23 cellular contexts compared by ENCODE assay signal in the genomic region with DNA sequence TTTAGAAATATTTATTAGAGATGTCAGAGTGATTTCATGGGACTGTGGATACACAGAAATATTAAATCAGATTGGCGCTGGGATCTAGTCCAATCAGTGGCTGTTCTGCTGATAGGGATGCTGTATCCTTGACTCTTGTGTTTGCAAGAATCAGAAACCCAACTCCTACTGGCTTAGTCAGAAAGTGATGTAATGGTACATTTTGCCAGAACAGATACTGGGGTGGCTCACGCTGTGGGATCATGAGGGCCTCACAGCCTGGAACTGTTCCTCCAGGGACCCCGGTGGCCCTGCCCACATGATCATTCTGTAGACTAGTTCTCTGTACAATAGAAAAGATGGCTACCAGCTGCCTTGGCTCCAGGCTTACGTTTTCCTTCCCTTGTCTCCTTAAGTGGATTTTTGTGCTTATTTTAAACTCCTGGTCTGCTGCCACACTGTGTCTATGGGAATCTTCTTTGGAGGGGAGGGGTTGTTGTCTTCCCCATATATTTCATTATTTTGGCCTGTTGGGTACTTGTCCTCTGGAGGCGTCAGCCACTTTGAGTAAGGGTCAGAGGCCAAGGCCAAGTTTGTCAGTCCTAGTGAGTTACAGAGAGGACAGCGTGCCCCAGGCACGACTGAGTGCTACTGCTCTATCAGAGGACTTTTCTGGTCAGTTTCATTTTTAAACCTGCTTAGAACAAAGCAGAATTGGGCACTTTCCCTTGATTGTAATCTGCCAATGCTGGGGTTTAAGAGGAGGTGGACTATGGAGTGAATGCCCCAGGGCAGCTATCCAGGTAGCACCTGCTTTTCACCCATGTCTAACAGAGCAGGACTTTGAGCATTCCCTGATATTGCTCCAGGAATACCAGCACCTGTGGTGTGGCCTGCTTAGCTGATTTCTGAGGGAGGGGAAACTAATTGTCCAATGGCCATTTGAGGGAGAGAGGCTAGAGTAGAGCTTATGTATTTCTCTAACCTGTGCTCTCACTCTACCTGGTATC.
DNase-seq lines count a peak whose midpoint lies in the region; ATAC-seq, FAIRE-seq and TF ChIP-seq lines count a peak whose summit lies in the region.
"Had no signal": no experiment of that assay in that cellular context is flagged by ENCODE, and none has a peak within 500 bp of the region (broad histone marks: within the 10 kb centered on the region; RNA-seq: fewer than 3 reads in every experiment).

No MANE protein-coding gene starts in this region.

- ATAC-seq in HG03442 (IDR thresholded peaks at IDR 0.05; ENCODE audit: unreplicated experiment), result no peak
- ATAC-seq in GM21737 (IDR thresholded peaks at IDR 0.05; ENCODE audit: unreplicated experiment), result no peak
- ATAC-seq: A549, gastroesophageal sphincter, GM12878 had no signal

- peak overlapping the region; percentile 3 for H3K27ac Mint-ChIP-seq in mesothelial cell of epicardium
- H3K27ac Mint-ChIP-seq: activated naive CD4-positive, alpha-beta T cell treated with anti-CD3 and anti-CD28 coated beads, Interleukin-2, amount 10 ng/mL, durations not matched to agents 7 days and 5 days; neural progenitor cell had no signal

- no peak overlapping the region for H3K4me3 Mint-ChIP-seq in mesothelial cell of epicardium
- H3K4me3 Mint-ChIP-seq: activated naive CD4-positive, alpha-beta T cell treated with anti-CD3 and anti-CD28 coated beads, Interleukin-2, amount 10 ng/mL, durations not matched to agents 7 days and 5 days; neural progenitor cell had no signal

- H3K36me3 Mint-ChIP-seq in mesothelial cell of epicardium, result no peaks in the 10 kb centered on the region
- H3K36me3 Mint-ChIP-seq: activated naive CD4-positive, alpha-beta T cell treated with anti-CD3 and anti-CD28 coated beads, Interleukin-2, amount 10 ng/mL, durations not matched to agents 7 days and 5 days; neural progenitor cell had no signal

- no peaks in the 10 kb centered on the region for H3K27me3 Mint-ChIP-seq in mesothelial cell of epicardium (ENCODE audit: low read depth)
- H3K27me3 Mint-ChIP-seq: activated naive CD4-positive, alpha-beta T cell treated with anti-CD3 and anti-CD28 coated beads, Interleukin-2, amount 10 ng/mL, durations not matched to agents 7 days and 5 days had no signal

- TF ChIP-seq CTCF in AG09319 (IDR thresholded peaks at IDR 0.05; ENCODE audit: low read depth, low read length) (no peak), choroid plexus epithelial cell (conservative IDR thresholded peaks at IDR 0.05; ENCODE audit: low read depth, low read length) (no peak), mesothelial cell of epicardium (IDR thresholded peaks at IDR 0.05; ENCODE audit: unreplicated experiment) (no peak)

- peak; percentile 13 for FAIRE-seq in HTR-8/SVneo (lab: Jason Lieb, UNC)
- FAIRE-seq: A549, GM12878, H54, islet of Langerhans had no signal

- H3K9me3 Mint-ChIP-seq in mesothelial cell of epicardium, result no peaks in the 10 kb centered on the region
- H3K9me3 Mint-ChIP-seq: neural progenitor cell had no signal

- peaks cover 3% of the 10 kb centered on the region for H3K4me1 Mint-ChIP-seq in mesothelial cell of epicardium
- H3K4me1 Mint-ChIP-seq: activated naive CD4-positive, alpha-beta T cell treated with anti-CD3 and anti-CD28 coated beads, Interleukin-2, amount 10 ng/mL, durations not matched to agents 7 days and 5 days; neural progenitor cell had no signal

- DNase-seq in AG09319 (ENCODE audit: extremely low read depth, low read depth) (peak; percentile 18), HTR-8/SVneo (ENCODE audit: insufficient read length, low spot score) (no peak), choroid plexus epithelial cell (ENCODE audit: low read depth) (peak; percentile 39), mesothelial cell of epicardium (ENCODE audit: low spot score in 2 of 2, unreplicated experiment in 2 of 2) (no peak), medulla oblongata (ENCODE audit: extremely low spot score) (no peak)
- DNase-seq in activated CD4-positive, alpha-beta T cell treated with anti-CD3 and anti-CD28 coated beads for 4 hours, result no peak
- DNase-seq: activated naive CD4-positive, alpha-beta T cell treated with anti-CD3 and anti-CD28 coated beads, Interleukin-2, amount 10 ng/mL, durations not matched to agents 7 days and 5 days; hypothalamus; Karpas-422; MV-4-11; NCI-H2171; stimulated activated CD4-positive, alpha-beta T cell treated with anti-CD3 and anti-CD28 coated beads, Interleukin-1b, Interleukin-23, amount 100 ng/mL, for 48 hours; uterus had no signal

- H3K4me3 ChIP-seq in choroid plexus epithelial cell (ENCODE audit: low read depth, low read length), result no peak overlapping the region
- H3K4me3 ChIP-seq: A549, ascending aorta, BLaER1, gastroesophageal sphincter, GM12878, neural progenitor cell, uterus had no signal

Comparison
In these comparisons a context has a peak if more than half of its experiments do, and no peak if none do; other contexts are left out.
1. DNase-seq: peak in AG09319 (single experiment) and choroid plexus epithelial cell (single experiment); none in HTR-8/SVneo (single experiment), mesothelial cell of epicardium (0 of 2), medulla oblongata (single experiment) and activated CD4-positive, alpha-beta T cell treated with anti-CD3 and anti-CD28 coated beads for 4 hours (0 of 2).